Comparison of ENCODE assay signal across 17 cellular contexts in the genomic region with DNA sequence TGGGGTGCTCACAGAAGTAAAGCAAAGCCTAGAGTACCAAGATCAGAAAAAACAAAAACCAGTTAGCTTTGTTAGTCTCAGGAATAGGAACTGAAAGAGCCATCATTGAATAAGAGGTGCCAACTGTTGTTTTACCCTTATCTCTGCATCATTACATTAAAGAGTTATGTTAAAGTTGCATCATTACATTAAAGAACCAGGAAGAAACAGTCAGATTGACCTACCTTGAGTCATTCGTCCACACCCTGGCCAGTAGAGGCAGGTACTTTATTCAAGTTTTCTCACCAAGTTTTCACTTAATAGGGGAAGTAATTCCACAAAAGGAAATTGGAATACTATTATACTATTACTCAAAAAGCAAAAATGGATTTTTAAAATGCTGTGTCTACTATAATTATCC.
DNase-seq lines count a peak whose midpoint lies in the region; ATAC-seq and TF ChIP-seq lines count a peak whose summit lies in the region.
"Had no signal": no experiment of that assay in that cellular context is flagged by ENCODE, and none has a peak within 500 bp of the region (broad histone marks: within the 10 kb centered on the region; RNA-seq: fewer than 3 reads in every experiment).

No MANE protein-coding gene starts in this region.

- H3K4me2 ChIP-seq in DOHH2 (ENCODE audit: low read length): peak overlapping the region; percentile 8; the same call in 1 of the 2 replicates
- H3K4me2 ChIP-seq: BLaER1 treated with 17β-estradiol and CSF1 and Interleukin-3, amounts not matched to agents 10 nM and 100 nM had no signal

- H3K79me2 ChIP-seq in DOHH2 (ENCODE audit: control insufficient read depth, low read length): no peaks in the 10 kb centered on the region

- H3K27ac ChIP-seq in DOHH2 (ENCODE audit: low read depth, low read length) (no peak overlapping the region), RWPE2 (ENCODE audit: poor library complexity, severe bottlenecking) (no peak overlapping the region), foreskin keratinocyte (no peak overlapping the region), vagina (no peak overlapping the region)
- H3K27ac ChIP-seq: BLaER1 treated with 17β-estradiol and CSF1 and Interleukin-3, amounts not matched to agents 10 nM and 100 nM; SJSA1 had no signal

- no peaks in the 10 kb centered on the region for H3K27me3 ChIP-seq in DOHH2 (ENCODE audit: control insufficient read depth, low read length)
- no peaks in the 10 kb centered on the region for H3K27me3 ChIP-seq in RWPE2 (ENCODE audit: insufficient read depth, poor library complexity, severe bottlenecking)
- no peaks in the 10 kb centered on the region for H3K27me3 ChIP-seq in foreskin keratinocyte
- H3K27me3 ChIP-seq in vagina: no peaks in the 10 kb centered on the region
- H3K27me3 ChIP-seq: BLaER1 treated with 17β-estradiol and CSF1 and Interleukin-3, amounts not matched to agents 10 nM and 100 nM; SJSA1 had no signal

- no peak for TF ChIP-seq POLR2A in vagina (IDR thresholded peaks at IDR 0.05)

- intact Hi-C loops in vagina (cut with DNase I): no loop called here

- H3K9me3 ChIP-seq in DOHH2 (ENCODE audit: control insufficient read depth, insufficient read depth, low read length) (no peaks in the 10 kb centered on the region), RWPE2 (ENCODE audit: severe bottlenecking) (no peaks in the 10 kb centered on the region), vagina (no peaks in the 10 kb centered on the region)
- H3K9me3 ChIP-seq: BLaER1 treated with 17β-estradiol and CSF1 and Interleukin-3, amounts not matched to agents 10 nM and 100 nM; SJSA1 had no signal

- H3K4me1 ChIP-seq in DOHH2 (ENCODE audit: control insufficient read depth, low read length): peaks cover 25% of the 10 kb centered on the region
- peaks cover 8% of the 10 kb centered on the region for H3K4me1 ChIP-seq in RWPE2 (ENCODE audit: insufficient read depth, poor library complexity, severe bottlenecking)
- peaks cover 10% of the 10 kb centered on the region for H3K4me1 ChIP-seq in foreskin keratinocyte
- no peaks in the 10 kb centered on the region for H3K4me1 ChIP-seq in vagina
- H3K4me1 ChIP-seq: BLaER1 treated with 17β-estradiol and CSF1 and Interleukin-3, amounts not matched to agents 10 nM and 100 nM; SJSA1 had no signal

- H3K36me3 ChIP-seq in DOHH2 (ENCODE audit: control insufficient read depth, low read length) (no peaks in the 10 kb centered on the region), RWPE2 (ENCODE audit: low read depth) (no peaks in the 10 kb centered on the region), vagina (no peaks in the 10 kb centered on the region)
- H3K36me3 ChIP-seq: BLaER1 treated with 17β-estradiol and CSF1 and Interleukin-3, amounts not matched to agents 10 nM and 100 nM; SJSA1 had no signal

- ATAC-seq in RWPE2 (ENCODE audit: low read depth) (peak; percentile 86), foreskin keratinocyte (peak; percentile 91), HG03571 (IDR thresholded peaks at IDR 0.05; ENCODE audit: unreplicated experiment) (no peak), GM18873 (IDR thresholded peaks at IDR 0.05; ENCODE audit: low FRiP score, unreplicated experiment) (no peak)
- ATAC-seq: CD8-positive, alpha-beta T cell had no signal

- no peak for TF ChIP-seq CTCF in DOHH2 (IDR thresholded peaks at IDR 0.05; ENCODE audit: low read depth, low read length, poor library complexity, severe bottlenecking)
- TF ChIP-seq CTCF in RWPE2 (IDR thresholded peaks at IDR 0.05; ENCODE audit: poor library complexity, severe bottlenecking): no peak
- TF ChIP-seq CTCF in foreskin keratinocyte (conservative IDR thresholded peaks at IDR 0.05): no peak
- no peak for TF ChIP-seq CTCF in vagina (IDR thresholded peaks at IDR 0.05)

- H3K9me2 ChIP-seq in DOHH2 (replicated peaks; ENCODE audit: control insufficient read depth, low read length): no peaks in the 10 kb centered on the region

- no peaks in the 10 kb centered on the region for H4K20me1 ChIP-seq in DOHH2 (ENCODE audit: control insufficient read depth, insufficient read depth, low read depth, low read length)
- H4K20me1 ChIP-seq: BLaER1 treated with 17β-estradiol and CSF1 and Interleukin-3, amounts not matched to agents 10 nM and 100 nM had no signal

- DNase-seq in LoVo (ENCODE audit: low spot score) (peak; percentile 76), RWPE2 (ENCODE audit: low spot score) (no peak), foreskin keratinocyte (peak; percentile 36 to 78), vagina (ENCODE audit: extremely low spot score in 2 of 2) (no peak), D341Med (ENCODE audit: low spot score) (no peak)
- DNase-seq: CD8-positive, alpha-beta T cell; DMS79; HFFc6; Kasumi-1; NCI-H510A; NCI-H748 treated with DMSO at 0.1 percent for 48 hours; NK-92 treated with Interleukin-12 subunit alpha and Interleukin-12 subunit beta, amount 100 ng/mL, for 24 hours had no signal

- H3K4me3 ChIP-seq in DOHH2 (ENCODE audit: low read length): no peak overlapping the region
- no peak overlapping the region for H3K4me3 ChIP-seq in RWPE2 (ENCODE audit: severe bottlenecking)
- no peak overlapping the region for H3K4me3 ChIP-seq in vagina
- H3K4me3 ChIP-seq: BLaER1 treated with 17β-estradiol and CSF1 and Interleukin-3, amounts not matched to agents 10 nM and 100 nM; SJSA1 had no signal

- no peaks in the 10 kb centered on the region for H3F3A ChIP-seq in DOHH2 (ENCODE audit: control insufficient read depth, insufficient read depth)

Comparison
In these comparisons a context has a peak if more than half of its experiments do, and no peak if none do; other contexts are left out.
1. DNase-seq: peak in LoVo (single experiment) and foreskin keratinocyte (2 of 2); none in RWPE2 (single experiment), vagina (0 of 2) and D341Med (single experiment).
2. ATAC-seq: peak in RWPE2 (single experiment) and foreskin keratinocyte (single experiment); none in HG03571 (single experiment) and GM18873 (single experiment).